Comparison of ENCODE assay signal across 28 cellular contexts in genomic region chr5:165187815-165188214, GRCh38.
"Had no signal": no experiment of that assay in that cellular context is flagged by ENCODE, and none has a peak within 500 bp of the region (broad histone marks: within the 10 kb centered on the region; RNA-seq: fewer than 3 reads in every experiment).

No MANE protein-coding gene starts in this region.

- H3K27ac ChIP-seq: sigmoid colon, stomach, suprapubic skin, tibial nerve, VCaP had no signal

- H3K4me3 Mint-ChIP-seq: activated CD4-positive, alpha-beta T cell treated with anti-CD3 and anti-CD28 coated beads, Interleukin-2, amount 10 ng/mL, durations not matched to agents 7 days and 5 days; activated CD8-positive, alpha-beta memory T cell treated with anti-CD3 and anti-CD28 coated beads, Interleukin-2, amount 10 ng/mL, durations not matched to agents 7 days and 5 days; activated CD8-positive, alpha-beta T cell treated with anti-CD3 and anti-CD28 coated beads for 36 hours; activated T-helper 17 cell treated with anti-CD3 and anti-CD28 coated beads, Interleukin-2, amount 50 U/mL, for 72 hours; brain; dendritic cell treated with granulocyte-macrophage colony-stimulating factor and Interleukin-4, amounts not matched to agents 40 ng/mL and 50 ng/mL, for 4 days; immature natural killer cell; naive thymus-derived CD4-positive, alpha-beta T cell; neural crest cell; stimulated activated memory B cell treated with anti-CD40 and anti-IgM and Interleukin-4, amounts not matched to agents 10 μg/mL and 1 μg/mL and 100 μg/mL, for 72 hours had no signal

- H3K4me1 Mint-ChIP-seq: activated CD4-positive, alpha-beta T cell treated with anti-CD3 and anti-CD28 coated beads, Interleukin-2, amount 10 ng/mL, durations not matched to agents 7 days and 5 days; activated CD8-positive, alpha-beta memory T cell treated with anti-CD3 and anti-CD28 coated beads, Interleukin-2, amount 10 ng/mL, durations not matched to agents 7 days and 5 days; activated T-helper 17 cell treated with anti-CD3 and anti-CD28 coated beads, Interleukin-2, amount 50 U/mL, for 72 hours; brain; immature natural killer cell; naive thymus-derived CD4-positive, alpha-beta T cell; neural crest cell; stimulated activated memory B cell treated with anti-CD40 and anti-IgM and Interleukin-4, amounts not matched to agents 10 μg/mL and 1 μg/mL and 100 μg/mL, for 72 hours had no signal

- H3K36me3 Mint-ChIP-seq: activated CD8-positive, alpha-beta memory T cell treated with anti-CD3 and anti-CD28 coated beads, Interleukin-2, amount 10 ng/mL, durations not matched to agents 7 days and 5 days; immature natural killer cell; stimulated activated memory B cell treated with anti-CD40 and anti-IgM and Interleukin-4, amounts not matched to agents 10 μg/mL and 1 μg/mL and 100 μg/mL, for 72 hours had no signal

- H3K4me3 ChIP-seq: left lung, sigmoid colon, smooth muscle cell, stomach, suprapubic skin, tibial nerve had no signal

- ATAC-seq: activated CD4-positive, CD25-positive, alpha-beta regulatory T cell treated with anti-CD3 and anti-CD28 coated beads, Interleukin-2, amount 50 U/mL, for 24 hours; activated CD8-positive, alpha-beta memory T cell treated with anti-CD3 and anti-CD28 coated beads, Interleukin-2, amount 10 ng/mL, durations not matched to agents 7 days and 5 days; activated CD8-positive, alpha-beta T cell treated with anti-CD3 and anti-CD28 coated beads for 36 hours; activated naive CD4-positive, alpha-beta T cell treated with anti-CD3 and anti-CD28 coated beads, Interleukin-2, amount 50 U/mL, for 72 hours; activated T-helper 17 cell treated with anti-CD3 and anti-CD28 coated beads, Interleukin-2, amount 50 U/mL, for 72 hours; stimulated activated memory B cell treated with anti-CD40 and anti-IgM and Interleukin-4, amounts not matched to agents 10 μg/mL and 1 μg/mL and 100 μg/mL, for 72 hours had no signal

- H3K27me3 ChIP-seq: left lung, sigmoid colon, stomach, suprapubic skin, tibial nerve had no signal

- H3K4me1 ChIP-seq: sigmoid colon, stomach, suprapubic skin, tibial nerve had no signal

- DNase-seq: activated CD4-positive, alpha-beta T cell treated with anti-CD3 and anti-CD28 coated beads, Interleukin-2, amount 10 ng/mL, durations not matched to agents 7 days and 5 days; activated CD8-positive, alpha-beta memory T cell treated with anti-CD3 and anti-CD28 coated beads, Interleukin-2, amount 10 ng/mL, durations not matched to agents 7 days and 5 days; activated CD8-positive, alpha-beta T cell treated with anti-CD3 and anti-CD28 coated beads for 36 hours; activated T-cell treated with anti-CD3 and anti-CD28 coated beads for 4 hours; aorta; caudate nucleus; effector CD8-positive, alpha-beta T cell; erythroblast; foreskin fibroblast; immature natural killer cell; kidney glomerular epithelial cell; left lung; naive thymus-derived CD4-positive, alpha-beta T cell; retina; sigmoid colon; stimulated activated CD4-positive, alpha-beta T cell treated with anti-CD3 and anti-CD28 coated beads, Interleukin-15, amount 100 ng/mL, for 24 hours; stomach had no signal

- H3K27ac Mint-ChIP-seq: activated CD4-positive, alpha-beta T cell treated with anti-CD3 and anti-CD28 coated beads, Interleukin-2, amount 10 ng/mL, durations not matched to agents 7 days and 5 days; activated CD8-positive, alpha-beta memory T cell treated with anti-CD3 and anti-CD28 coated beads, Interleukin-2, amount 10 ng/mL, durations not matched to agents 7 days and 5 days; activated CD8-positive, alpha-beta T cell treated with anti-CD3 and anti-CD28 coated beads for 36 hours; activated naive CD4-positive, alpha-beta T cell treated with anti-CD3 and anti-CD28 coated beads, Interleukin-2, amount 50 U/mL, for 72 hours; activated T-helper 17 cell treated with anti-CD3 and anti-CD28 coated beads, Interleukin-2, amount 50 U/mL, for 72 hours; brain; dendritic cell treated with granulocyte-macrophage colony-stimulating factor and Interleukin-4, amounts not matched to agents 40 ng/mL and 50 ng/mL, for 4 days; immature natural killer cell; naive thymus-derived CD4-positive, alpha-beta T cell; stimulated activated memory B cell treated with anti-CD40 and anti-IgM and Interleukin-4, amounts not matched to agents 10 μg/mL and 1 μg/mL and 100 μg/mL, for 72 hours had no signal

- H3K9me3 Mint-ChIP-seq: neural crest cell; stimulated activated memory B cell treated with anti-CD40 and anti-IgM and Interleukin-4, amounts not matched to agents 10 μg/mL and 1 μg/mL and 100 μg/mL, for 72 hours had no signal

- H3K27me3 Mint-ChIP-seq: activated CD4-positive, alpha-beta T cell treated with anti-CD3 and anti-CD28 coated beads, Interleukin-2, amount 10 ng/mL, durations not matched to agents 7 days and 5 days; activated CD8-positive, alpha-beta memory T cell treated with anti-CD3 and anti-CD28 coated beads, Interleukin-2, amount 10 ng/mL, durations not matched to agents 7 days and 5 days; activated CD8-positive, alpha-beta T cell treated with anti-CD3 and anti-CD28 coated beads for 36 hours; activated T-helper 17 cell treated with anti-CD3 and anti-CD28 coated beads, Interleukin-2, amount 50 U/mL, for 72 hours; brain; dendritic cell treated with granulocyte-macrophage colony-stimulating factor and Interleukin-4, amounts not matched to agents 40 ng/mL and 50 ng/mL, for 4 days; stimulated activated memory B cell treated with anti-CD40 and anti-IgM and Interleukin-4, amounts not matched to agents 10 μg/mL and 1 μg/mL and 100 μg/mL, for 72 hours had no signal

- H3K36me3 ChIP-seq: left lung, sigmoid colon, stomach, suprapubic skin, tibial nerve had no signal
